Comparison of ENCODE assay signal across 11 cellular contexts in genomic region chr3:100875239-100875638, GRCh38.
DNase-seq lines count a peak whose midpoint lies in the region; ATAC-seq, FAIRE-seq and TF ChIP-seq lines count a peak whose summit lies in the region.
"Had no signal": no experiment of that assay in that cellular context is flagged by ENCODE, and none has a peak within 500 bp of the region (broad histone marks: within the 10 kb centered on the region; RNA-seq: fewer than 3 reads in every experiment).

No MANE protein-coding gene starts in this region.

- no peak overlapping the region for H3K4me3 ChIP-seq in LNCaP clone FGC (ENCODE audit: low read depth, low read length)
- no peak overlapping the region for H3K4me3 ChIP-seq in astrocyte (ENCODE audit: insufficient read depth, low read depth, low read length)
- H3K4me3 ChIP-seq in left lung: no peak overlapping the region

- no peaks in the 10 kb centered on the region for H3K27me3 Mint-ChIP-seq in astrocyte (ENCODE audit: low read depth, unreplicated experiment)
- peaks cover 31% of the 10 kb centered on the region for H3K27me3 Mint-ChIP-seq in activated T-cell treated with anti-CD3 and anti-CD28 coated beads, Interleukin-2, amount 50 U/mL, for 24 hours

- H3K27me3 ChIP-seq in astrocyte (ENCODE audit: insufficient read depth, low read length) (no peaks in the 10 kb centered on the region), left lung (no peaks in the 10 kb centered on the region)

- H3K9me3 ChIP-seq in astrocyte (ENCODE audit: insufficient read depth, low read depth, low read length) (no peaks in the 10 kb centered on the region), left lung (no peaks in the 10 kb centered on the region)

- peak; percentile 65 for FAIRE-seq in astrocyte (lab: Jason Lieb, UNC)

- no peaks in the 10 kb centered on the region for H3K9me3 Mint-ChIP-seq in astrocyte (ENCODE audit: unreplicated experiment)
- H3K9me3 Mint-ChIP-seq in activated T-cell treated with anti-CD3 and anti-CD28 coated beads, Interleukin-2, amount 50 U/mL, for 24 hours: no peaks in the 10 kb centered on the region
- H3K9me3 Mint-ChIP-seq: nephron progenitor cell had no signal

- peak overlapping the region; percentile 59 for H3K4me2 ChIP-seq in astrocyte (ENCODE audit: low read length)

- H3K4me1 ChIP-seq in astrocyte (ENCODE audit: insufficient read depth, low read length) (peaks cover 8% of the 10 kb centered on the region), left lung (peaks cover 0 to 6% of the 10 kb centered on the region in 2 donors)

- H3K9ac ChIP-seq in astrocyte (ENCODE audit: low read length): no peak overlapping the region

- peak; percentile 72 for ATAC-seq in left lung

- no peak overlapping the region for H3K27ac Mint-ChIP-seq in astrocyte (ENCODE audit: unreplicated experiment)
- no peak overlapping the region for H3K27ac Mint-ChIP-seq in activated T-cell treated with anti-CD3 and anti-CD28 coated beads, Interleukin-2, amount 50 U/mL, for 24 hours
- H3K27ac Mint-ChIP-seq: CD4-positive, alpha-beta memory T cell; nephron progenitor cell had no signal

- H3K4me1 Mint-ChIP-seq in astrocyte (ENCODE audit: low read depth, unreplicated experiment): peaks cover 3% of the 10 kb centered on the region
- H3K4me1 Mint-ChIP-seq in activated T-cell treated with anti-CD3 and anti-CD28 coated beads, Interleukin-2, amount 50 U/mL, for 24 hours (ENCODE audit: low read depth): no peaks in the 10 kb centered on the region
- H3K4me1 Mint-ChIP-seq: CD4-positive, alpha-beta memory T cell; nephron progenitor cell had no signal

- H3K36me3 ChIP-seq in astrocyte (ENCODE audit: insufficient read depth, low read length) (no peaks in the 10 kb centered on the region), left lung (no peaks in the 10 kb centered on the region)

- intact Hi-C loops in left lung (cut with DNase I): no loop called here

- TF ChIP-seq CTCF in LNCaP clone FGC (IDR thresholded peaks at IDR 0.05; ENCODE audit: control insufficient read depth, extremely low read depth, insufficient read depth): no peak
- no peak for TF ChIP-seq CTCF in astrocyte (IDR thresholded peaks at IDR 0.05; ENCODE audit: insufficient read depth, low read depth, low read length)
- no peak for TF ChIP-seq CTCF in left lung (IDR thresholded peaks at IDR 0.05)

- no peaks in the 10 kb centered on the region for H3K79me2 ChIP-seq in astrocyte (ENCODE audit: insufficient read depth, low read length)

- H3K4me3 Mint-ChIP-seq in astrocyte (ENCODE audit: unreplicated experiment): no peak overlapping the region
- H3K4me3 Mint-ChIP-seq in activated T-cell treated with anti-CD3 and anti-CD28 coated beads, Interleukin-2, amount 50 U/mL, for 24 hours: no peak overlapping the region
- H3K4me3 Mint-ChIP-seq: CD4-positive, alpha-beta memory T cell; nephron progenitor cell had no signal

- H3K27ac ChIP-seq in astrocyte (ENCODE audit: low read depth, low read length) (no peak overlapping the region), left lung (no peak overlapping the region)

- H3K36me3 Mint-ChIP-seq in astrocyte (ENCODE audit: low read depth, unreplicated experiment): no peaks in the 10 kb centered on the region
- no peaks in the 10 kb centered on the region for H3K36me3 Mint-ChIP-seq in activated T-cell treated with anti-CD3 and anti-CD28 coated beads, Interleukin-2, amount 50 U/mL, for 24 hours (ENCODE audit: low read depth)
- H3K36me3 Mint-ChIP-seq: CD4-positive, alpha-beta memory T cell had no signal

- no peak overlapping the region for H2AFZ ChIP-seq in astrocyte (ENCODE audit: low read depth, low read length)

- H4K20me1 ChIP-seq in astrocyte (ENCODE audit: insufficient read depth, low read length): no peaks in the 10 kb centered on the region

- DNase-seq in AG08396 (ENCODE audit: low spot score): peak; percentile 10
- peak; percentile 69 for DNase-seq in LNCaP clone FGC (ENCODE audit: low read depth)
- DNase-seq in astrocyte (ENCODE audit: low read depth): peak; percentile 81
- peak in 1 of 2 donors; percentile 38 for DNase-seq in left lung
- no peak for DNase-seq in NCI-H526 treated with DMSO at 0.1 percent for 48 hours (lab: John Stamatoyannopoulos, UW)
- DNase-seq in activated gamma-delta T cell treated with Interleukin-2 at 50 U/mL for 16 hours: no peak
- DNase-seq in NOMO-1 treated with dmso at 0.1 percent for 144 hours (lab: John Stamatoyannopoulos, UW; ENCODE audit: unreplicated experiment): no peak
- DNase-seq in activated T-cell treated with anti-CD3 and anti-CD28 coated beads, Interleukin-2, amount 50 U/mL, for 24 hours: no peak
- DNase-seq: CD4-positive, alpha-beta memory T cell; effector CD4-positive, alpha-beta T cell; nephron progenitor cell had no signal

Comparison
In these comparisons a context has a peak if more than half of its experiments do, and no peak if none do; other contexts are left out.
1. DNase-seq: peak in AG08396 (single experiment), LNCaP clone FGC (single experiment) and astrocyte (single experiment); none in NCI-H526 treated with DMSO at 0.1 percent for 48 hours (single experiment), activated gamma-delta T cell treated with Interleukin-2 at 50 U/mL for 16 hours (single experiment), NOMO-1 treated with dmso at 0.1 percent for 144 hours (single experiment) and activated T-cell treated with anti-CD3 and anti-CD28 coated beads, Interleukin-2, amount 50 U/mL, for 24 hours (single experiment).